9 cellular contexts compared by ENCODE assay signal in genomic region chr11:96154802-96155520, GRCh38.
DNase-seq lines count a peak whose midpoint lies in the region; ATAC-seq and TF ChIP-seq lines count a peak whose summit lies in the region.
"Had no signal": no experiment of that assay in that cellular context is flagged by ENCODE, and none has a peak within 500 bp of the region (broad histone marks: within the 10 kb centered on the region; RNA-seq: fewer than 3 reads in every experiment).

No MANE protein-coding gene starts in this region.

- WGBS in esophagus squamous epithelium, 2 donors: 71 to 77% methylated on average over 7 of the region's 7 CpGs

- H3K4me1 ChIP-seq in SJSA1 (replicated peaks) (peaks cover 71% of the 10 kb centered on the region), esophagus squamous epithelium (peaks cover 29 to 53% (median 32%) of the 10 kb centered on the region in 3 donors)

- H3K36me3 Mint-ChIP-seq in CD4-positive, alpha-beta T cell (ENCODE audit: low read depth): peaks cover 22% of the 10 kb centered on the region

- H3K36me3 ChIP-seq in SJSA1 (no peaks in the 10 kb centered on the region), esophagus squamous epithelium (no peaks in the 10 kb centered on the region)

- H3K27me3 Mint-ChIP-seq in CD4-positive, alpha-beta T cell: no peaks in the 10 kb centered on the region

- intact Hi-C loops in CD4-positive, alpha-beta T cell (cut with DNase I, micrococcal nuclease): no loop called here
- intact Hi-C loops in esophagus squamous epithelium (cut with DNase I): no loop called here

- peak overlapping the region; percentile 50 for H3K27ac Mint-ChIP-seq in CD4-positive, alpha-beta T cell

- DNase-seq in CD4-positive, alpha-beta T cell: no peak
- peak in 1 of 2 experiments; percentile 28 for DNase-seq in SJSA1 (ENCODE audit: low read depth in 1 of 2, low spot score in 2 of 2)
- no peak for DNase-seq in esophagus squamous epithelium (lab: John Stamatoyannopoulos, UW)
- DNase-seq in putamen (ENCODE audit: low spot score): peak; percentile 28
- no peak for DNase-seq in NCI-H2081 treated with DMSO at 0.1 percent for 48 hours (lab: John Stamatoyannopoulos, UW)
- DNase-seq in NCI-H345 treated with DMSO at 0.1 percent for 48 hours (lab: John Stamatoyannopoulos, UW; ENCODE audit: unreplicated experiment): no peak
- DNase-seq: NCI-H2107 had no signal

- H3K4me3 Mint-ChIP-seq in CD4-positive, alpha-beta T cell: no peak overlapping the region

- CTCF ChIA-PET in CD4-positive, alpha-beta T cell (lab: Charles Lee): no interaction called here

- POLR2A ChIA-PET in CD4-positive, alpha-beta T cell (lab: Charles Lee): interaction anchor here (0.9 kb wide), 1 partner anchor 9 kb away, joined by 3 read pairs; no protein-coding TSS in a partner anchor

- H3K4me1 Mint-ChIP-seq in CD4-positive, alpha-beta T cell (ENCODE audit: low read depth): peaks cover 64% of the 10 kb centered on the region

- H3K9me3 Mint-ChIP-seq in CD4-positive, alpha-beta T cell: no peaks in the 10 kb centered on the region

- ATAC-seq in CD4-positive, alpha-beta T cell (ENCODE audit: poor library complexity): no peak
- ATAC-seq in HG03175 (IDR thresholded peaks at IDR 0.05; ENCODE audit: unreplicated experiment) (no peak), GM21786 (IDR thresholded peaks at IDR 0.05; ENCODE audit: unreplicated experiment) (no peak)

- TF ChIP-seq POLR2A in esophagus squamous epithelium (IDR thresholded peaks at IDR 0.05): no peak

- no peak overlapping the region for H3K27ac ChIP-seq in CD4-positive, alpha-beta T cell (ENCODE audit: low read depth, low read length)
- H3K27ac ChIP-seq in SJSA1 (peak overlapping the region; percentile 94), esophagus squamous epithelium (peak overlapping the region; percentile 28 to 83 (median 71))

- TF ChIP-seq CTCF in CD4-positive, alpha-beta T cell (IDR thresholded peaks at IDR 0.05): no peak
- no peak for TF ChIP-seq CTCF in esophagus squamous epithelium (IDR thresholded peaks at IDR 0.05)

- H3K4me3 ChIP-seq in SJSA1 (no peak overlapping the region), esophagus squamous epithelium (no peak overlapping the region)

- no peaks in the 10 kb centered on the region for H3K27me3 ChIP-seq in CD4-positive, alpha-beta T cell (ENCODE audit: control insufficient read depth, insufficient read depth, low read length)
- no peaks in the 10 kb centered on the region for H3K27me3 ChIP-seq in SJSA1 (replicated peaks)
- no peaks in the 10 kb centered on the region for H3K27me3 ChIP-seq in esophagus squamous epithelium

- no peaks in the 10 kb centered on the region for H3K9me3 ChIP-seq in CD4-positive, alpha-beta T cell (ENCODE audit: control insufficient read depth, low read length)
- H3K9me3 ChIP-seq in SJSA1 (replicated peaks): no peaks in the 10 kb centered on the region
- H3K9me3 ChIP-seq in esophagus squamous epithelium: no peaks in the 10 kb centered on the region
